ENCODE assay signal across 8 cellular contexts in the genomic region with DNA sequence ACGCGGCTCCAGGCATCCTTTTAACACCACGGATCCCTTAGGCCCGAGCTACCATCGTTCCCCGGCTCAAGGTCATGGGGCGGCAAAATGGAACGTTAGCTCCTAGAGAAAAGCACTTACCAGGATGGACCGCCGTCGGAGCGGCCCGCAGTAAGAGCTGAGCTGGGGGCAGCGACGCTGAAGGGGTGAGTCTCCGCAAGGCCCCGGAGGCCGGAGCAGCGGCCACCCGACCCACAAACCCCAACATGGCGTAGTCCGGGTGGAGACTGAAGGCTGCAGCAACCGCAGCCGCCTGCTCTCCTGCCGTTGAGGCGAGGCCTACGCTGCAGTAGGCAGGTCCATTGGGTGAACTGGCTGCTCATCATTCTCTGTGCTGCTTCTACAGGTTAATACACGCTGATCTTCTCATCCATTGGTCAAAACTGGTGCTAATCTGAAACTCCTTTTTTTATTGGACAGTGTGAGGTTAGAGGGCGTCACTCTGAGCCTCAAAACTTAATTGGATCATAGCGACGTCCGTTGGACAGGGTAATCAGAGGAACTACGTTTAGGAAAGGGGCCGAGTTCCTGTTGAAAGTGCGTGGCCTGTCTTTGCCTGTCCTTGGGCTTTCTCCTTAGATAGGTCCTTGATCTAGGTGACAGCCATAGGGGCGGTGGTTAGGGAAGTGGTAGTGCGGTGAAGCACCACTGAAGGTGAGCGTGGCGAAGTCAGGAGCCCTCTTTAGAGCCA. TPM values are rescaled to one million over a fixed set of nuclear protein-coding genes. Genes with fewer than 3 reads are reported as not detected.
DNase-seq lines count a peak whose midpoint lies in the region; ATAC-seq and TF ChIP-seq lines count a peak whose summit lies in the region.

A gene (minus strand): TSS at position 268 of the 730 bp plus-strand sequence. CDS start 21 bp downstream, at position 247.

- peaks cover 22% of the 10 kb centered on the region for H3K36me3 ChIP-seq in CD8-positive, alpha-beta T cell (ENCODE audit: insufficient read depth, low read length)
- peaks cover 37% of the 10 kb centered on the region for H3K36me3 ChIP-seq in lower lobe of right lung

- peaks cover 21% of the 10 kb centered on the region for H3K4me1 ChIP-seq in CD8-positive, alpha-beta T cell (ENCODE audit: insufficient read depth, low read length)
- peaks cover 26% of the 10 kb centered on the region for H3K4me1 ChIP-seq in lower lobe of right lung

- H3K4me3 ChIP-seq in CD8-positive, alpha-beta T cell (ENCODE audit: low read depth, low read length) = peak within 1 kb of the TSS; percentile 96
- peak within 1 kb of the TSS; percentile 83 for H3K4me3 ChIP-seq in lower lobe of right lung

- no peak for TF ChIP-seq CTCF in CD8-positive, alpha-beta T cell (IDR thresholded peaks at IDR 0.05)
- TF ChIP-seq CTCF in lower lobe of right lung (IDR thresholded peaks at IDR 0.05) = peak; percentile 8

- peaks cover 33% of the 10 kb centered on the region for H3K4me1 Mint-ChIP-seq in CD8-positive, alpha-beta T cell (ENCODE audit: low read depth)

- peak within 1 kb of the TSS; percentile 90 for H3K27ac ChIP-seq in CD8-positive, alpha-beta T cell (ENCODE audit: low read depth, low read length)
- peak within 1 kb of the TSS; percentile 92 for H3K27ac ChIP-seq in lower lobe of right lung

- ATAC-seq in CD8-positive, alpha-beta T cell = peak; percentile 93
- ATAC-seq in GM19467 (IDR thresholded peaks at IDR 0.05; ENCODE audit: unreplicated experiment) (peak; percentile 98), lower lobe of right lung (peak; percentile 99)

- intact Hi-C loops in CD8-positive, alpha-beta T cell (cut with DNase I, micrococcal nuclease) = loop anchor here (1.0 to 2.0 kb wide), 6 partner anchors 9 to 79 kb away; a partner anchor contains a TSS
- intact Hi-C loops in lower lobe of right lung (cut with DNase I) = no loop called here

- H3K4me3 Mint-ChIP-seq in CD8-positive, alpha-beta T cell = peak within 1 kb of the TSS; percentile 96

- no peaks in the 10 kb centered on the region for H3K27me3 ChIP-seq in CD8-positive, alpha-beta T cell (ENCODE audit: insufficient read depth, low read length)
- no peaks in the 10 kb centered on the region for H3K27me3 ChIP-seq in lower lobe of right lung (ENCODE audit: low read depth)

- CTCF ChIA-PET in CD8-positive, alpha-beta T cell (lab: Charles Lee) = interaction anchor here (1.3 to 4.1 kb wide), 2 partner anchors 9 to 18 kb away, joined by 5 to 21 read pairs; no protein-coding TSS in a partner anchor

- POLR2A ChIA-PET in CD8-positive, alpha-beta T cell (lab: Charles Lee) = interaction anchor here (0.7 to 3.2 kb wide), 17 partner anchors 11 to 719 kb away, joined by 3 to 58 read pairs (median 3); a partner anchor contains a TSS

- DNase-seq in CD8-positive, alpha-beta T cell = peak; percentile 77 to 95 (median 83)
- DNase-seq in HS-27A (ENCODE audit: low read depth) (peak; percentile 98), NK-92 (lab: John Stamatoyannopoulos, UW; ENCODE audit: unreplicated experiment) (peak; percentile 60), lower lobe of right lung (peak; percentile 98)
- peak; percentile 76 to 83 for DNase-seq in activated CD8-positive, alpha-beta memory T cell treated with anti-CD3 and anti-CD28 coated beads for 1 hour (ENCODE audit: extremely low read depth in 1 of 2, low read depth in 1 of 2)
- peak; percentile 91 for DNase-seq in effector CD4-positive, alpha-beta T cell
- peak; percentile 72 to 89 (median 85) for DNase-seq in stimulated activated CD4-positive, alpha-beta T cell treated with anti-CD3 and anti-CD28 coated beads, TNF-alpha, amount 100 ng/mL, for 24 hours (ENCODE audit: low read depth in 3 of 3)

- peaks cover 43% of the 10 kb centered on the region for H3K36me3 Mint-ChIP-seq in CD8-positive, alpha-beta T cell

- no peaks in the 10 kb centered on the region for H3K9me3 Mint-ChIP-seq in CD8-positive, alpha-beta T cell

- H3K27ac Mint-ChIP-seq in CD8-positive, alpha-beta T cell = peak within 1 kb of the TSS; percentile 99

- no peaks in the 10 kb centered on the region for H3K27me3 Mint-ChIP-seq in CD8-positive, alpha-beta T cell (ENCODE audit: low read depth)

- no peaks in the 10 kb centered on the region for H3K9me3 ChIP-seq in CD8-positive, alpha-beta T cell (ENCODE audit: low read length)
- no peaks in the 10 kb centered on the region for H3K9me3 ChIP-seq in lower lobe of right lung

RNA-seq across cellular contexts. Expression of the gene that starts here (rescaled TPM):
- total RNA-seq in CD8-positive, alpha-beta T cell = 100 to 1,000 TPM; 417 to 429 TPM
- 319 TPM for total RNA-seq in lower lobe of right lung

Comparison
In these comparisons a context has a peak if more than half of its experiments do, and no peak if none do; other contexts are left out.
1. Peak in every context shown above with its lines: DNase-seq, ATAC-seq, H3K4me3 ChIP-seq and H3K27ac ChIP-seq.